Comparison of ENCODE assay signal across 8 cellular contexts in genomic region chr11:118998822-118999221, GRCh38. TPM values are rescaled to one million over a fixed set of nuclear protein-coding genes. Genes with fewer than 3 reads are reported as not detected.
DNase-seq lines count a peak whose midpoint lies in the region; ATAC-seq and TF ChIP-seq lines count a peak whose summit lies in the region.

No MANE protein-coding gene starts in this region.

- H3K9me2 ChIP-seq in MM.1S (replicated peaks; ENCODE audit: insufficient read depth, low read length): no peaks in the 10 kb centered on the region

- peak overlapping the region; percentile 79 for H3K9ac ChIP-seq in MM.1S (ENCODE audit: low read length)

- peak overlapping the region; percentile 91 for H3K4me3 ChIP-seq in MM.1S (ENCODE audit: low read length)
- peak overlapping the region; percentile 64 to 100 (median 95) for H3K4me3 ChIP-seq in dorsolateral prefrontal cortex

- H3K9me3 Mint-ChIP-seq in Calu3 (ENCODE audit: low read depth, unreplicated experiment) (no peaks in the 10 kb centered on the region), naive B cell (no peaks in the 10 kb centered on the region)

- TSS peak; percentile 46 for BruUV-seq in Calu3 (replicated peaks; lab: Mats Ljungman, UMichigan)

- CTCF ChIA-PET in Calu3 (lab: Charles Lee): interaction anchor here (1.0 kb wide), 1 partner anchor 309 kb away, joined by 3 read pairs; no protein-coding TSS in a partner anchor

- peaks cover 9% of the 10 kb centered on the region for H3K4me1 Mint-ChIP-seq in Calu3 (ENCODE audit: low read depth, unreplicated experiment)
- H3K4me1 Mint-ChIP-seq in naive B cell: peaks cover 27 to 34% (median 28%) of the 10 kb centered on the region in 3 donors

- H3K27ac Mint-ChIP-seq in Calu3 (ENCODE audit: unreplicated experiment) (peak overlapping the region; percentile 45), naive B cell (peak overlapping the region; percentile 65 to 96 (median 92))

- no peaks in the 10 kb centered on the region for H3K9me3 ChIP-seq in MM.1S (replicated peaks; ENCODE audit: insufficient read depth, low read length)

- H3K4me3 Mint-ChIP-seq in Calu3 (ENCODE audit: low read depth, unreplicated experiment) (peak overlapping the region; percentile 99), naive B cell (peak overlapping the region; percentile 93 to 98 (median 95))

- H3K27ac ChIP-seq in MM.1S (ENCODE audit: low read length) (no peak overlapping the region), dorsolateral prefrontal cortex (peak overlapping the region in 33 of 59 donors; percentile 6 to 93 (median 85))

- DNase-seq in Calu3 (peak; percentile 59), MM.1S (no peak), dorsolateral prefrontal cortex (no peak), naive B cell (no peak), NCI-H1436 (lab: John Stamatoyannopoulos, UW) (no peak)
- no peak for DNase-seq in stimulated activated CD4-positive, alpha-beta T cell treated with anti-CD3 and anti-CD28 coated beads, Interleukin-4, amount 100 ng/mL, for 1 hour

- no peaks in the 10 kb centered on the region for H4K20me1 ChIP-seq in MM.1S (ENCODE audit: insufficient read depth, low read length)

- no peak for TF ChIP-seq CTCF in Calu3 (IDR thresholded peaks at IDR 0.05; ENCODE audit: unreplicated experiment)
- TF ChIP-seq CTCF in MM.1S (IDR thresholded peaks at IDR 0.05; ENCODE audit: low read length): no peak
- TF ChIP-seq CTCF in dorsolateral prefrontal cortex (IDR thresholded peaks at IDR 0.05 in 54 of 56, conservative IDR thresholded peaks at IDR 0.05 in 2 of 56; ENCODE audit: low read depth in 1 of 56, partially characterized antibody in 56 of 56): no peak

- peaks cover 43% of the 10 kb centered on the region for H3K36me3 Mint-ChIP-seq in Calu3 (ENCODE audit: insufficient read depth, unreplicated experiment)
- H3K36me3 Mint-ChIP-seq in naive B cell: peaks cover 0 to 4% of the 10 kb centered on the region in 2 donors

- intact Hi-C loops in Calu3 (cut with micrococcal nuclease; ENCODE audit: unreplicated experiment) (no loop called here), dorsolateral prefrontal cortex (cut with DNase I) (loop anchor here (1.0 to 5.0 kb wide), 2 partner anchors 19 to 58 kb away; partner anchors contain the start of genes RPS25 (in 2 of the 2), TRAPPC4 (in 2 of the 2) and HYOU1 (in 1 of the 2))

- ATAC-seq in naive B cell (ENCODE audit: low read depth in 2 of 2) (no peak), HG02678 (IDR thresholded peaks at IDR 0.05; ENCODE audit: unreplicated experiment) (no peak), GM21528 (IDR thresholded peaks at IDR 0.05; ENCODE audit: low FRiP score, unreplicated experiment) (no peak)

- H3K4me2 ChIP-seq in MM.1S (ENCODE audit: low read depth, low read length): peak overlapping the region; percentile 96

- H3F3A ChIP-seq in MM.1S (ENCODE audit: insufficient read depth, low read length): no peaks in the 10 kb centered on the region

- no peaks in the 10 kb centered on the region for H3K27me3 ChIP-seq in MM.1S (replicated peaks; ENCODE audit: insufficient read depth, low read length)
- H3K27me3 ChIP-seq in dorsolateral prefrontal cortex: no peaks in the 10 kb centered on the region

- H3K4me1 ChIP-seq in MM.1S (ENCODE audit: low read length): peaks cover 8% of the 10 kb centered on the region; the same call in 1 of the 2 replicates

- H3K36me3 ChIP-seq in MM.1S (replicated peaks; ENCODE audit: insufficient read depth, low read length): peaks cover 4% of the 10 kb centered on the region; the same call in 1 of the 2 replicates

- no peaks in the 10 kb centered on the region for H3K27me3 Mint-ChIP-seq in Calu3 (ENCODE audit: unreplicated experiment)
- H3K27me3 Mint-ChIP-seq in naive B cell: no peaks in the 10 kb centered on the region

- H2AFZ ChIP-seq in MM.1S (ENCODE audit: low read length): 0 out of 2 replicates have a peak overlapping the region, but pooled peaks have one; percentile 95

- peaks cover 61% of the 10 kb centered on the region for H3K79me2 ChIP-seq in MM.1S (ENCODE audit: low read length)

RNA-seq across cellular contexts. Expression of gene CENATAC, which starts 0.9 kb away (rescaled TPM):
- total RNA-seq in Calu3 (2022) (43.0 and 46.9 TPM in 2 replicates), dorsolateral prefrontal cortex (100 to 1,000 TPM in 1 of 120 experiments, 10 to 100 TPM in 119; 37.7 to 109 (median 64.9) TPM)
- polyA plus RNA-seq in naive B cell (ENCODE audit: low read depth in 6 of 6): 10 to 100 TPM in 5 of 6 donors, 1 to 10 TPM in 1; 9.5 to 21.7 (median 12.3) TPM

RNA-seq across cellular contexts. Expression of gene RPS25, which starts 19.3 kb away (rescaled TPM):
- 471 and 510 TPM in 2 replicates for total RNA-seq in Calu3 (2022)
- total RNA-seq in dorsolateral prefrontal cortex: 100 to 1,000 TPM; 267 to 575 (median 429) TPM
- 1,000 to 10,000 TPM; 3,707 to 5,692 (median 4,418) TPM for polyA plus RNA-seq in naive B cell (ENCODE audit: low read depth in 6 of 6)

RNA-seq across cellular contexts. Expression of gene TRAPPC4, which starts 19.7 kb away (rescaled TPM):
- total RNA-seq in Calu3 (2022): 42.0 and 43.9 TPM in 2 replicates
- total RNA-seq in dorsolateral prefrontal cortex: 10 to 100 TPM; 29.3 to 71.5 (median 49.7) TPM
- polyA plus RNA-seq in naive B cell (ENCODE audit: low read depth in 6 of 6): 100 to 1,000 TPM in 1 of 6 donors, 10 to 100 TPM in 5; 45.6 to 103 (median 73.6) TPM

RNA-seq across cellular contexts. Expression of gene FOXR1, which starts 27.3 kb away (rescaled TPM):
- total RNA-seq in Calu3 (2022) (not detected in 2 replicates), dorsolateral prefrontal cortex (under 1 TPM in 1 of 120 experiments, not detected in 119; 0.44 TPM)
- polyA plus RNA-seq in naive B cell (ENCODE audit: low read depth in 6 of 6): not detected

RNA-seq across cellular contexts. Expression of gene SLC37A4, which starts 31.9 kb away (rescaled TPM):
- total RNA-seq in Calu3 (2022) (21.2 and 24.6 TPM in 2 replicates), dorsolateral prefrontal cortex (10 to 100 TPM in 100 of 120 experiments, 1 to 10 TPM in 20; 6.9 to 20.8 (median 12.6) TPM)
- 10 to 100 TPM in 4 of 6 donors, 1 to 10 TPM in 2; 8.1 to 12.8 (median 11.1) TPM for polyA plus RNA-seq in naive B cell (ENCODE audit: low read depth in 6 of 6)
